Comparison of ENCODE assay signal across 14 cellular contexts in genomic region chr20:51461306-51461705, GRCh38.
A peak's percentile ranks its signal among the peaks of the same experiment; 100 is the strongest.
DNase-seq lines count a peak whose midpoint lies in the region; ATAC-seq and TF ChIP-seq lines count a peak whose summit lies in the region.
"Had no signal": no experiment of that assay in that cellular context is flagged by ENCODE, and none has a peak within 500 bp of the region (broad histone marks: within the 10 kb centered on the region; RNA-seq: fewer than 3 reads in every experiment).

No MANE protein-coding gene starts in this region.

- H3K4me3 ChIP-seq in gastroesophageal sphincter = no peak overlapping the region
- H3K4me3 ChIP-seq: K562, SJSA1 had no signal

- TF ChIP-seq CTCF in gastroesophageal sphincter (IDR thresholded peaks at IDR 0.05) = no peak

- WGBS in gastroesophageal sphincter (ENCODE audit: low coverage in 1 of 2), 2 donors = 80 to 100% methylated on average over 1 to 3 of the region's 8 CpGs

- TF ChIP-seq EP300 in gastroesophageal sphincter (IDR thresholded peaks at IDR 0.05) = no peak

- peaks cover 0 to 36% (median 19%) of the 10 kb centered on the region in 3 donors for H3K4me1 ChIP-seq in gastroesophageal sphincter

- no peak overlapping the region for H3K27ac ChIP-seq in gastroesophageal sphincter
- H3K27ac ChIP-seq: SJSA1 had no signal

- no peaks in the 10 kb centered on the region for H3K9me3 ChIP-seq in gastroesophageal sphincter

- intact Hi-C loops in posterior vena cava (cut with DNase I) = no loop called here

- H3K27me3 ChIP-seq in gastroesophageal sphincter = no peaks in the 10 kb centered on the region
- H3K27me3 ChIP-seq: SJSA1 had no signal

- ATAC-seq in HG02973 (IDR thresholded peaks at IDR 0.05; ENCODE audit: unreplicated experiment) = peak; percentile 11
- ATAC-seq in gastroesophageal sphincter = no peak
- ATAC-seq in GM21825 (IDR thresholded peaks at IDR 0.05; ENCODE audit: unreplicated experiment) = no peak
- ATAC-seq: K562 had no signal

- TF ChIP-seq POLR2A in gastroesophageal sphincter (IDR thresholded peaks at IDR 0.05) = no peak

- H3K36me3 ChIP-seq in gastroesophageal sphincter = no peaks in the 10 kb centered on the region
- H3K36me3 ChIP-seq: SJSA1 had no signal

- peak; percentile 26 for DNase-seq in SKM-1 treated with dmso at 0.1 percent for 144 hours (lab: John Stamatoyannopoulos, UW; ENCODE audit: unreplicated experiment)
- DNase-seq in SKM-1 (lab: John Stamatoyannopoulos, UW; ENCODE audit: unreplicated experiment) = no peak
- DNase-seq in NOMO-1 treated with DMSO at 0.1 percent for 48 hours (lab: John Stamatoyannopoulos, UW; ENCODE audit: unreplicated experiment) = peak; percentile 51
- DNase-seq in posterior vena cava (ENCODE audit: low spot score) = peak; percentile 66
- no peak for DNase-seq in GDM1 (lab: John Stamatoyannopoulos, UW)
- DNase-seq: 8988T; activated CD4-positive, alpha-beta T cell treated with anti-CD3 and anti-CD28 coated beads for 1 hour; Calu3; NCI-H2171 had no signal

Comparison
In these comparisons a context has a peak if more than half of its experiments do, and no peak if none do; other contexts are left out.
1. DNase-seq: peak in SKM-1 treated with dmso at 0.1 percent for 144 hours (single experiment), NOMO-1 treated with DMSO at 0.1 percent for 48 hours (single experiment) and posterior vena cava (single experiment); none in SKM-1 (single experiment) and GDM1 (single experiment).